ENCODE assay signal across 18 cellular contexts in the genomic region with DNA sequence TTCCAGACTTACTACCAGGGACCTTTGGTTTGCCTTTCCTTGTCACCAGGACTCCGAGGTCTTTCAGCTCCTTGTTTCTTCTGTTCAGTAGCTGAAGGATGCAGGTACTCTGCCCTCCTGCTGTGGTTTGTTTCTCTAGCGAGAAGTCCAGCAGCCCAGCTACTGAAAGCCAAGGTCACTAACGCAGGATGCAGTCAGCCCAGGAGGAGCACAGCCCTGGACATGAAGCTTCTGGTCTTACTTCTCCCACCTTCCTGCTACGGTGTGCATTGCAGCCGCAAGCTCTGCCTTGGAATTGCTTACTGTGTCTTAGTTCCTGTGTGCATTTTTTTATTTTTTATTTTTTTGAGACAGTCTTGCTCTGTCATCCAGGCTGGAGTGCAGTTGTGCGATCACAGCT.
DNase-seq lines count a peak whose midpoint lies in the region; ATAC-seq, FAIRE-seq and TF ChIP-seq lines count a peak whose summit lies in the region.
"Had no signal": no experiment of that assay in that cellular context is flagged by ENCODE, and none has a peak within 500 bp of the region (broad histone marks: within the 10 kb centered on the region; RNA-seq: fewer than 3 reads in every experiment).

No MANE protein-coding gene starts in this region.

- H2AFZ ChIP-seq in endothelial cell of umbilical vein (ENCODE audit: low read depth, low read length), result no peak overlapping the region

- H3K36me3 Mint-ChIP-seq in activated naive CD4-positive, alpha-beta T cell treated with anti-CD3 and anti-CD28 coated beads, Interleukin-2, amount 50 U/mL, for 24 hours, result peaks cover 10% of the 10 kb centered on the region
- H3K36me3 Mint-ChIP-seq in activated naive CD4-positive, alpha-beta T cell treated with anti-CD3 and anti-CD28 coated beads for 36 hours (ENCODE audit: low read depth), result peaks cover 16% of the 10 kb centered on the region

- CTCF ChIA-PET in activated naive CD4-positive, alpha-beta T cell treated with anti-CD3 and anti-CD28 coated beads for 36 hours (lab: Charles Lee), result interaction anchor here (0.6 to 1.9 kb wide), 3 partner anchors 10 to 26 kb away, joined by 3 to 9 read pairs (median 5); no protein-coding TSS in a partner anchor
- CTCF ChIA-PET in endothelial cell of umbilical vein (lab: Charles Lee), result interaction anchor here (5.6 to 9.1 kb wide), 2 partner anchors 13 to 26 kb away, joined by 34 to 73 read pairs; no protein-coding TSS in a partner anchor

- no peak overlapping the region for H3K4me3 ChIP-seq in endothelial cell of umbilical vein (replicated peaks in 1 of 3; ENCODE audit: insufficient read depth in 1 of 3, low read depth in 1 of 3, low read length in 3 of 3)
- no peak overlapping the region for H3K4me3 ChIP-seq in stomach
- H3K4me3 ChIP-seq in gastroesophageal sphincter, result no peak overlapping the region
- H3K4me3 ChIP-seq: skin epidermis had no signal

- H3K36me3 ChIP-seq in endothelial cell of umbilical vein (ENCODE audit: control insufficient read depth in 2 of 2, extremely low read depth in 1 of 2, insufficient read depth in 2 of 2, low read length in 2 of 2) (no peaks in the 10 kb centered on the region), stomach (no peaks in the 10 kb centered on the region), gastroesophageal sphincter (no peaks in the 10 kb centered on the region)

- H3K4me1 ChIP-seq in endothelial cell of umbilical vein (ENCODE audit: control insufficient read depth, extremely low read depth, insufficient read depth, low read length) (peaks cover 50% of the 10 kb centered on the region), stomach (peaks cover 43 to 89% (median 75%) of the 10 kb centered on the region in 4 donors), gastroesophageal sphincter (peaks cover 3 to 63% (median 19%) of the 10 kb centered on the region in 3 donors)

- TF ChIP-seq CTCF in endothelial cell of umbilical vein (IDR thresholded peaks at IDR 0.05; ENCODE audit: extremely low read depth in 1 of 2, insufficient read depth in 1 of 2, low read depth in 1 of 2, low read length in 2 of 2) (no peak), stomach (IDR thresholded peaks at IDR 0.05) (peak in 1 of 7 experiments; percentile 7), omental fat pad (IDR thresholded peaks at IDR 0.05) (no peak), gastroesophageal sphincter (IDR thresholded peaks at IDR 0.05) (no peak)

- no peaks in the 10 kb centered on the region for H3K9me3 ChIP-seq in endothelial cell of umbilical vein (replicated peaks; ENCODE audit: control insufficient read depth, insufficient read depth, low read length)
- no peaks in the 10 kb centered on the region for H3K9me3 ChIP-seq in stomach
- peaks cover 0 to 9% (median 0%) of the 10 kb centered on the region in 3 donors for H3K9me3 ChIP-seq in gastroesophageal sphincter

- H3K79me2 ChIP-seq in endothelial cell of umbilical vein (ENCODE audit: control insufficient read depth, insufficient read depth, low read length), result peaks cover 3% of the 10 kb centered on the region

- peaks cover 98% of the 10 kb centered on the region for H3K4me1 Mint-ChIP-seq in activated naive CD4-positive, alpha-beta T cell treated with anti-CD3 and anti-CD28 coated beads, Interleukin-2, amount 50 U/mL, for 24 hours
- peaks cover 89% of the 10 kb centered on the region for H3K4me1 Mint-ChIP-seq in activated naive CD4-positive, alpha-beta T cell treated with anti-CD3 and anti-CD28 coated beads for 36 hours (ENCODE audit: low read depth)

- intact Hi-C loops in activated naive CD4-positive, alpha-beta T cell treated with anti-CD3 and anti-CD28 coated beads for 36 hours (cut with micrococcal nuclease), result loop anchor here (5.0 kb wide), 6 partner anchors 151 to 1076 kb away; partner anchors contain the start of genes HJURP, INPP5D and USP40
- intact Hi-C loops in endothelial cell of umbilical vein (cut with micrococcal nuclease) (loop anchor here (10.0 kb wide), 1 partner anchor 332 kb away; no protein-coding TSS in a partner anchor), stomach (cut with DNase I; ENCODE audit: low total_unique reads) (no loop called here)

- H3K4me3 Mint-ChIP-seq in activated naive CD4-positive, alpha-beta T cell treated with anti-CD3 and anti-CD28 coated beads, Interleukin-2, amount 50 U/mL, for 24 hours, result no peak overlapping the region
- no peak overlapping the region for H3K4me3 Mint-ChIP-seq in activated naive CD4-positive, alpha-beta T cell treated with anti-CD3 and anti-CD28 coated beads for 36 hours

- POLR2A ChIA-PET in endothelial cell of umbilical vein (lab: Charles Lee), result no interaction called here

- H3K4me2 ChIP-seq in endothelial cell of umbilical vein (ENCODE audit: insufficient read depth, low read length), result no peak overlapping the region

- no peak for ATAC-seq in omental fat pad (ENCODE audit: low FRiP score)
- no peak for ATAC-seq in gastroesophageal sphincter
- ATAC-seq in GM21390 (IDR thresholded peaks at IDR 0.05; ENCODE audit: unreplicated experiment), result no peak

- no peak for TF ChIP-seq POLR2A in endothelial cell of umbilical vein (IDR thresholded peaks at IDR 0.05; ENCODE audit: low read depth, low read length)
- TF ChIP-seq POLR2A in stomach (IDR thresholded peaks at IDR 0.05), result no peak
- TF ChIP-seq POLR2A in gastroesophageal sphincter (IDR thresholded peaks at IDR 0.05), result no peak

- dilution Hi-C loops in endothelial cell of umbilical vein (cut with MboI; ENCODE audit: extremely low pct_ligation_motif_present, low sequenced_read_pairs), result no loop called here

- WGBS in stomach, 5 donors, result 41 to 68% (median 55%) methylated on average over 6 of the region's 6 CpGs
- WGBS in gastroesophageal sphincter (ENCODE audit: low coverage in 1 of 2), 2 donors, result 83 to 100% methylated on average over 1 to 6 of the region's 6 CpGs

- H3K27ac ChIP-seq in endothelial cell of umbilical vein (ENCODE audit: insufficient read depth, low read depth, low read length), result no peak overlapping the region
- peak overlapping the region; percentile 57 to 94 (median 90) for H3K27ac ChIP-seq in stomach
- no peak overlapping the region for H3K27ac ChIP-seq in gastroesophageal sphincter
- H3K27ac ChIP-seq: epithelial cell of prostate, skin epidermis had no signal

- H3K9ac ChIP-seq in endothelial cell of umbilical vein (replicated peaks; ENCODE audit: extremely low read depth, insufficient read depth, low read length), result no peak overlapping the region

- no peaks in the 10 kb centered on the region for H3K27me3 Mint-ChIP-seq in activated naive CD4-positive, alpha-beta T cell treated with anti-CD3 and anti-CD28 coated beads, Interleukin-2, amount 50 U/mL, for 24 hours
- no peaks in the 10 kb centered on the region for H3K27me3 Mint-ChIP-seq in activated naive CD4-positive, alpha-beta T cell treated with anti-CD3 and anti-CD28 coated beads for 36 hours (ENCODE audit: low read depth)

- peak; percentile 28 for FAIRE-seq in endothelial cell of umbilical vein (lab: Jason Lieb, UNC)

- DNase-seq in activated naive CD4-positive, alpha-beta T cell treated with anti-CD3 and anti-CD28 coated beads for 36 hours, result no peak
- peak; percentile 12 for DNase-seq in NAMALWA (ENCODE audit: low spot score)
- DNase-seq in endothelial cell of umbilical vein (ENCODE audit: low read depth, low spot score), result no peak
- DNase-seq in stomach, result peak; percentile 45
- DNase-seq in omental fat pad (ENCODE audit: low spot score), result no peak
- DNase-seq: activated CD4-positive, alpha-beta T cell treated with anti-CD3 and anti-CD28 coated beads for 4 hours; activated T-cell treated with anti-CD3 and anti-CD28 coated beads, Interleukin-2, amount 50 U/mL, for 48 hours; amygdala; Calu3; GF-D8; NCI-H1092 treated with DMSO at 0.1 percent for 48 hours; NCI-H2171; NCI-H82 had no signal

- H3K27me3 ChIP-seq in endothelial cell of umbilical vein (ENCODE audit: control insufficient read depth in 2 of 2, insufficient read depth in 2 of 2, low read length in 2 of 2) (no peaks in the 10 kb centered on the region), stomach (no peaks in the 10 kb centered on the region), gastroesophageal sphincter (no peaks in the 10 kb centered on the region)

- H4K20me1 ChIP-seq in endothelial cell of umbilical vein (replicated peaks; ENCODE audit: control insufficient read depth, extremely low read depth, insufficient read depth, low read length), result no peaks in the 10 kb centered on the region

- TF ChIP-seq EP300 in stomach (IDR thresholded peaks at IDR 0.05) (no peak), gastroesophageal sphincter (IDR thresholded peaks at IDR 0.05) (no peak)

- no peaks in the 10 kb centered on the region for H3K9me1 ChIP-seq in endothelial cell of umbilical vein (replicated peaks; ENCODE audit: control insufficient read depth, extremely low read depth, insufficient read depth, low read length)

- H3K9me3 Mint-ChIP-seq in activated naive CD4-positive, alpha-beta T cell treated with anti-CD3 and anti-CD28 coated beads, Interleukin-2, amount 50 U/mL, for 24 hours, result peaks cover 7% of the 10 kb centered on the region
- H3K9me3 Mint-ChIP-seq in activated naive CD4-positive, alpha-beta T cell treated with anti-CD3 and anti-CD28 coated beads for 36 hours, result peaks cover 10% of the 10 kb centered on the region

- BruUV-seq in endothelial cell of umbilical vein (replicated peaks; lab: Mats Ljungman, UMichigan), result no TSS peak

- H3K27ac Mint-ChIP-seq in activated naive CD4-positive, alpha-beta T cell treated with anti-CD3 and anti-CD28 coated beads, Interleukin-2, amount 50 U/mL, for 24 hours, result peak overlapping the region; percentile 76
- no peak overlapping the region for H3K27ac Mint-ChIP-seq in activated naive CD4-positive, alpha-beta T cell treated with anti-CD3 and anti-CD28 coated beads for 36 hours

TF ChIP-seq in endothelial cell of umbilical vein, 7 proteins besides CTCF, POLR2A, EP300 and RAD21:
- no peak for TF ChIP-seq GATA2 (IDR thresholded peaks at IDR 0.05; ENCODE audit: insufficient read depth, insufficient read length, low read depth, low read length)

Comparison
In these comparisons a context has a peak if more than half of its experiments do, and no peak if none do; other contexts are left out.
1. DNase-seq: peak in NAMALWA (single experiment) and stomach (single experiment); none in activated naive CD4-positive, alpha-beta T cell treated with anti-CD3 and anti-CD28 coated beads for 36 hours (single experiment), endothelial cell of umbilical vein (single experiment) and omental fat pad (single experiment).
2. H3K27ac ChIP-seq: peak in stomach (5 of 5); none in endothelial cell of umbilical vein (single experiment) and gastroesophageal sphincter (0 of 4).